ENCODE assay signal across 20 cellular contexts in the genomic region with DNA sequence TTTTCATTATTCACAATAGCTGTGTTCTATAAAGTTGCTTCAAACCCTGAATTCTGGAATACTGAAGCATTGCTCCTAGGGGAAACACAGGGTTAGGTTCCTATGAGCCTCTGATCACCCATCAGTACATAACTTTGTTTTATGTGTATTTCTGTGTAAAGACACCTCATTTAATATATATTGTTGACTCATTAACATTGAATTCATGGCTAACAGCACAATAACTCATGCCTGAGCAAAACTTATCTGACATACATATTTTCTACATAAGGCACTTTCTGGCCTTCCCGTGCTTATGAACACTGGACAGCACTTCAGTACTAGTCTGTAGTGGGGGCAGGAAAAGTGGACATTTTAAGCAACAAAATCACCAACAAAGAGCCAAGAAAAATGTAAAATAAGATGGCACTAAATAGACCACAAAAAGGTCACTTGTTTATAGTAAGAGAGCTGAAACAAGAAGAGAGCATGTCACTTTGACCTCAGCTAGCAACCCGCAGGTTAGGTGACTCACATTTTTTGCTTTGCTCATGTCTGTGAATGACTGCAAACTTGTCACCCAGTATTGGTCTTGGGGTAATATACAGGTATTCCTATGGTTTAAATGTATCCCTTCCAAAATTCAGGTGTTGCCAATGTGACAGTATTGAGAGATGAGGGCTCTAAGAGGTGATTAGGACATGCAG. TPM values are rescaled to one million over a fixed set of nuclear protein-coding genes. Genes with fewer than 3 reads are reported as not detected.
A peak's percentile ranks its signal among the peaks of the same experiment; 100 is the strongest.
DNase-seq lines count a peak whose midpoint lies in the region; ATAC-seq, FAIRE-seq and TF ChIP-seq lines count a peak whose summit lies in the region.
"Had no signal": no experiment of that assay in that cellular context is flagged by ENCODE, and none has a peak within 500 bp of the region (broad histone marks: within the 10 kb centered on the region; RNA-seq: fewer than 3 reads in every experiment).

No MANE protein-coding gene starts in this region.

- peak overlapping the region; percentile 31 for H3K4me3 Mint-ChIP-seq in nephron progenitor cell
- H3K4me3 Mint-ChIP-seq: CD4-positive, alpha-beta memory T cell had no signal

- no peak for TF ChIP-seq CTCF in D721Med (IDR thresholded peaks at IDR 0.05; ENCODE audit: insufficient read depth, missing control alignments)
- no peak for TF ChIP-seq CTCF in nephron progenitor cell (IDR thresholded peaks at IDR 0.05)

- no peak overlapping the region for H3K27ac Mint-ChIP-seq in nephron progenitor cell
- H3K27ac Mint-ChIP-seq: CD4-positive, alpha-beta memory T cell had no signal

- H3K36me3 Mint-ChIP-seq in nephron progenitor cell (ENCODE audit: low read depth), result peaks cover 5% of the 10 kb centered on the region
- H3K36me3 Mint-ChIP-seq: CD4-positive, alpha-beta memory T cell had no signal

- ATAC-seq in activated CD4-positive, CD25-positive, alpha-beta regulatory T cell treated with anti-CD3 and anti-CD28 coated beads, Interleukin-2, amount 50 U/mL, for 24 hours, result peak; percentile 46 to 64
- ATAC-seq: Right ventricle myocardium inferior had no signal

- no peak for DNase-seq in activated CD4-positive, CD25-positive, alpha-beta regulatory T cell (lab: John Stamatoyannopoulos, UW)
- DNase-seq in D721Med (ENCODE audit: insufficient read length, low spot score), result no peak
- DNase-seq in M059J (ENCODE audit: low read depth), result peak; percentile 83
- DNase-seq in nephron progenitor cell, result no peak
- DNase-seq in COLO829 (ENCODE audit: low spot score), result no peak
- no peak for DNase-seq in NCI-H345 treated with DMSO at 0.1 percent for 48 hours (lab: John Stamatoyannopoulos, UW; ENCODE audit: unreplicated experiment)
- DNase-seq: Calu3; CD4-positive, alpha-beta memory T cell; DMS53; EL; GM23248; MV-4-11; NCI-H1417 treated with DMSO at 0.1 percent for 48 hours; NCI-H1930; NCI-H226 had no signal

- FAIRE-seq in D721Med (lab: Jason Lieb, UNC), result peak; percentile 16
- FAIRE-seq: A204.1, GM12891, RCC 7860 had no signal

- H3K4me1 Mint-ChIP-seq in nephron progenitor cell, result peaks cover 28% of the 10 kb centered on the region

- H3K9me3 Mint-ChIP-seq in nephron progenitor cell, result peaks cover 32% of the 10 kb centered on the region

- H3K27me3 Mint-ChIP-seq in nephron progenitor cell (ENCODE audit: low read depth, poor library complexity), result peaks cover 11% of the 10 kb centered on the region
- H3K27me3 Mint-ChIP-seq: CD4-positive, alpha-beta memory T cell had no signal

RNA-seq across cellular contexts. Expression of a gene that starts 58.1 kb away (rescaled TPM):
- total RNA-seq in M059J (2014; rRNA removed; shearing (Covaris generic)), result 49.0 and 84.1 TPM in 2 replicates
